In the genomic region with DNA sequence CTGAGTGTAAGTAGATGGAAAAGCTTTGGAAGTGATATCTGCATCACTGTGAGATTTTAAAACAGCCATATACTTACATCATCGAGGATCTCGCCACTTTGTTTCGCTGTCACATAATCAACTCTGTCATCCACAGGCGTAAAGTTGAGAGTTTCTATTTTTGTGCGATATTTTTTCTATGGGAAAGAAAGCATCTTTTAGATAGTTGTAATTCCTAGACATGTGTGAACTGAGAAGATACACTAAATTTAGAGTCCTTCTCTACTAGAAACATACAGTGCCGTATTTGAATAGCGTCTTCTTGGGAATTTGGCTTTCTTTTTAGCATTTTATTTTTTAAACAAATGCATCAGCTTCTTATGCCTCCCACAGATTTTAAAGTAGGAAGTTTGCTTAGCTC, we compare ENCODE assay signal across 16 cellular contexts.
"Had no signal": no experiment of that assay in that cellular context is flagged by ENCODE, and none has a peak within 500 bp of the region (broad histone marks: within the 10 kb centered on the region; RNA-seq: fewer than 3 reads in every experiment).

No MANE protein-coding gene starts in this region.

- H2AFZ ChIP-seq: hepatocyte had no signal

- H3K36me3 ChIP-seq: heart right ventricle, left ventricle myocardium inferior, ovary, spleen, tibial nerve, uterus had no signal

- H3K4me3 ChIP-seq: heart right ventricle, hepatocyte, left ventricle myocardium inferior, lung, mucosa of descending colon, ovary, spleen, tibial nerve, uterus had no signal

- H3K79me2 ChIP-seq: hepatocyte had no signal

- H3K27me3 ChIP-seq: heart right ventricle, hepatocyte, ovary, spleen, tibial nerve, uterus had no signal

- H3K4me1 ChIP-seq: heart right ventricle, left ventricle myocardium inferior, spleen, tibial nerve, uterus had no signal

- H3K9me3 ChIP-seq: heart right ventricle, left ventricle myocardium inferior, mucosa of descending colon, ovary, spleen, tibial nerve, uterus had no signal

- DNase-seq: heart right ventricle; islet precursor cell; left ventricle myocardium inferior; mesendoderm; mucosa of descending colon; naive thymus-derived CD4-positive, alpha-beta T cell; ovary; retina; small intestine; spleen; stimulated activated CD4-positive, alpha-beta T cell treated with anti-CD3 and anti-CD28 coated beads, Interleukin-4, amount 100 ng/mL, for 24 hours; stimulated activated naive CD4-positive, alpha-beta T cell; uterus had no signal

- H3K27ac ChIP-seq: heart right ventricle, hepatocyte, left ventricle myocardium inferior, ovary, spleen, tibial nerve, uterus had no signal

- H3K4me2 ChIP-seq: hepatocyte had no signal
